In the genomic region with DNA sequence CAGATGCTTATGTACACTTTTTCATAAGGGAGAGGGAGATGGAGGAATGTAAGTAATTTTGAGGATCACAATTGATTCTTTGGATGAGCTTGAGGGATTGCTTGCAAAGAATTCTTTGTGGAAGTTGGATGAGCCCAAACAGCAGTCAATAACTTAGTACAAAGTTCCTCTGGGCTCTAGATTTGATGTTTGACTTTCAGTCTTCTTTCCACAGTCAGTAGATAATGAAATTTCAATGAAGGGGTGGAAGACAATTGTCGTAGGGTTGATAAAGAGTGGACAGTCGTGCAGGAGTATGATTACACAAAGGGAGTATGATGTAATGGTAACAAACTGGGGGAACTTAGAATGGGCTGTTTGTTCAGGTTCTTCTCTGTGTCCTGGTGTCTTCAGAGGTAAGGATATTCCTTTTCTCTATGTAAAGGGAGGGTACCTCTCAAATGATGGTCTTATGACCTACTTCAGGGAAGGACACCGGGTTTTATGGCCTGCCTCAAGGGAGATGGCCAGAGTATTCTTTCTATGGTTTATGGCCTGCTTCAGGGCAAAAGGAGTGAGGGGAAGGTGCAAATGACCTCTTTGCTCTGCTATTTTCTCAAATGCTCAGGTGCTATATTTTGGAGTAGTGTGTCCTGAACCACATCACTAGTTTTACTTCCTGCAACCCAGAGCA, we compare ENCODE assay signal across 26 cellular contexts. TPM values are rescaled to one million over a fixed set of nuclear protein-coding genes. Genes with fewer than 3 reads are reported as not detected.
DNase-seq lines count a peak whose midpoint lies in the region; ATAC-seq lines count a peak whose summit lies in the region.
"Had no signal": no experiment of that assay in that cellular context is flagged by ENCODE, and none has a peak within 500 bp of the region (broad histone marks: within the 10 kb centered on the region; RNA-seq: fewer than 3 reads in every experiment).

No MANE protein-coding gene starts in this region.

- no peaks in the 10 kb centered on the region for H3K36me3 Mint-ChIP-seq in CD4-positive, CD25-positive, alpha-beta regulatory T cell
- H3K36me3 Mint-ChIP-seq in activated CD8-positive, alpha-beta T cell treated with anti-CD3 and anti-CD28 coated beads, Interleukin-2, amount 10 ng/mL, durations not matched to agents 7 days and 5 days (ENCODE audit: low read depth): no peaks in the 10 kb centered on the region
- H3K36me3 Mint-ChIP-seq: mesothelial cell of epicardium had no signal

- H3K9me3 ChIP-seq in CD4-positive, CD25-positive, alpha-beta regulatory T cell (ENCODE audit: control insufficient read depth in 2 of 2, low read length in 2 of 2): no peaks in the 10 kb centered on the region
- H3K9me3 ChIP-seq: prostate gland, transverse colon had no signal

- POLR2A ChIA-PET in activated CD8-positive, alpha-beta T cell treated with anti-CD3 and anti-CD28 coated beads, Interleukin-2, amount 10 ng/mL, durations not matched to agents 7 days and 5 days (lab: Charles Lee): no interaction called here

- H3K9me3 Mint-ChIP-seq in CD4-positive, CD25-positive, alpha-beta regulatory T cell: no peaks in the 10 kb centered on the region
- H3K9me3 Mint-ChIP-seq in activated CD8-positive, alpha-beta T cell treated with anti-CD3 and anti-CD28 coated beads, Interleukin-2, amount 10 ng/mL, durations not matched to agents 7 days and 5 days (ENCODE audit: insufficient read depth): no peaks in the 10 kb centered on the region
- H3K9me3 Mint-ChIP-seq: mesothelial cell of epicardium; stimulated activated naive CD8-positive, alpha-beta T cell treated with anti-CD3 and anti-CD28 coated beads, Interleukin-15, amount 100 ng/mL, for 72 hours had no signal

- peak overlapping the region; percentile 58 to 85 (median 83) for H3K27ac Mint-ChIP-seq in CD4-positive, CD25-positive, alpha-beta regulatory T cell
- no peak overlapping the region for H3K27ac Mint-ChIP-seq in activated CD8-positive, alpha-beta T cell treated with anti-CD3 and anti-CD28 coated beads, Interleukin-2, amount 10 ng/mL, durations not matched to agents 7 days and 5 days
- H3K27ac Mint-ChIP-seq: mesothelial cell of epicardium; stimulated activated naive CD8-positive, alpha-beta T cell treated with anti-CD3 and anti-CD28 coated beads, Interleukin-15, amount 100 ng/mL, for 72 hours had no signal

- H3K27ac ChIP-seq in CD4-positive, CD25-positive, alpha-beta regulatory T cell (ENCODE audit: insufficient read depth, low read length, poor library complexity, severe bottlenecking): no peak overlapping the region
- H3K27ac ChIP-seq: RWPE1 had no signal

- peak overlapping the region in 3 of 4 donors; percentile 1 to 82 (median 73) for H3K4me3 Mint-ChIP-seq in CD4-positive, CD25-positive, alpha-beta regulatory T cell
- H3K4me3 Mint-ChIP-seq in activated CD8-positive, alpha-beta T cell treated with anti-CD3 and anti-CD28 coated beads, Interleukin-2, amount 10 ng/mL, durations not matched to agents 7 days and 5 days: peak overlapping the region; percentile 7
- H3K4me3 Mint-ChIP-seq: mesothelial cell of epicardium; stimulated activated naive CD8-positive, alpha-beta T cell treated with anti-CD3 and anti-CD28 coated beads, Interleukin-15, amount 100 ng/mL, for 72 hours had no signal

- no peak for DNase-seq in CD4-positive, CD25-positive, alpha-beta regulatory T cell
- DNase-seq in ELF-1 (ENCODE audit: low read depth, low spot score) (peak; percentile 60), left kidney (ENCODE audit: low read depth, low spot score) (peak; percentile 22), kidney tubule cell (ENCODE audit: low spot score) (no peak), NCI-H345 treated with DMSO at 0.1 percent for 48 hours (lab: John Stamatoyannopoulos, UW; ENCODE audit: unreplicated experiment) (no peak), Ammon's horn (ENCODE audit: low spot score) (no peak)
- DNase-seq in activated CD8-positive, alpha-beta T cell treated with anti-CD3 and anti-CD28 coated beads, Interleukin-2, amount 10 ng/mL, durations not matched to agents 7 days and 5 days: no peak
- DNase-seq: activated CD4-positive, alpha-beta T cell treated with anti-CD3 and anti-CD28 coated beads, Interleukin-2, amount 50 U/mL, for 1 hour; activated naive CD4-positive, alpha-beta T cell treated with Interleukin-2 at 50 U/mL for 16 hours; DMS79; effector CD8-positive, alpha-beta T cell; H7; Kasumi-1; left cardiac atrium; NCI-H1105 treated with DMSO at 0.1 percent for 48 hours; NCI-H510A treated with DMSO at 0.1 percent for 48 hours; small intestine; stimulated activated CD4-positive, alpha-beta T cell treated with anti-CD3 and anti-CD28 coated beads, Interleukin-2, amount 100 ng/mL, for 48 hours; stimulated activated naive CD8-positive, alpha-beta T cell treated with anti-CD3 and anti-CD28 coated beads, Interleukin-15, amount 100 ng/mL, for 72 hours; transverse colon had no signal

- peaks cover 6% of the 10 kb centered on the region for H3K27me3 Mint-ChIP-seq in CD4-positive, CD25-positive, alpha-beta regulatory T cell
- no peaks in the 10 kb centered on the region for H3K27me3 Mint-ChIP-seq in activated CD8-positive, alpha-beta T cell treated with anti-CD3 and anti-CD28 coated beads, Interleukin-2, amount 10 ng/mL, durations not matched to agents 7 days and 5 days (ENCODE audit: low read depth)
- H3K27me3 Mint-ChIP-seq: stimulated activated naive CD8-positive, alpha-beta T cell treated with anti-CD3 and anti-CD28 coated beads, Interleukin-15, amount 100 ng/mL, for 72 hours had no signal

- peaks cover 4 to 30% (median 15%) of the 10 kb centered on the region in 4 donors for H3K4me1 Mint-ChIP-seq in CD4-positive, CD25-positive, alpha-beta regulatory T cell
- peaks cover 17% of the 10 kb centered on the region for H3K4me1 Mint-ChIP-seq in activated CD8-positive, alpha-beta T cell treated with anti-CD3 and anti-CD28 coated beads, Interleukin-2, amount 10 ng/mL, durations not matched to agents 7 days and 5 days (ENCODE audit: low read depth)

- no peaks in the 10 kb centered on the region for H3K36me3 ChIP-seq in CD4-positive, CD25-positive, alpha-beta regulatory T cell (ENCODE audit: control insufficient read depth, insufficient read depth, low read length)
- H3K36me3 ChIP-seq: prostate gland, transverse colon had no signal

- H3K27me3 ChIP-seq in CD4-positive, CD25-positive, alpha-beta regulatory T cell (ENCODE audit: control insufficient read depth, insufficient read depth, low read length): no peaks in the 10 kb centered on the region
- H3K27me3 ChIP-seq: transverse colon had no signal

- CTCF ChIA-PET in activated CD8-positive, alpha-beta T cell treated with anti-CD3 and anti-CD28 coated beads, Interleukin-2, amount 10 ng/mL, durations not matched to agents 7 days and 5 days (lab: Charles Lee): interaction anchor here (0.5 to 1.5 kb wide), 4 partner anchors 20 to 202 kb away, joined by 3 to 5 read pairs (median 4); a partner anchor contains a TSS

- no peak for ATAC-seq in CD4-positive, CD25-positive, alpha-beta regulatory T cell (ENCODE audit: low read depth in 2 of 2)
- ATAC-seq in activated CD8-positive, alpha-beta T cell treated with anti-CD3 and anti-CD28 coated beads, Interleukin-2, amount 10 ng/mL, durations not matched to agents 7 days and 5 days: no peak
- no peak for ATAC-seq in GM18870 (IDR thresholded peaks at IDR 0.05; ENCODE audit: unreplicated experiment)
- ATAC-seq: esophagus mucosa; left cardiac atrium; stimulated activated naive CD8-positive, alpha-beta T cell treated with anti-CD3 and anti-CD28 coated beads, Interleukin-15, amount 100 ng/mL, for 72 hours had no signal

- peaks cover 18% of the 10 kb centered on the region for H3K4me1 ChIP-seq in CD4-positive, CD25-positive, alpha-beta regulatory T cell (ENCODE audit: control insufficient read depth, insufficient read depth, low read length, poor library complexity, severe bottlenecking)
- H3K4me1 ChIP-seq: prostate gland had no signal

- H3K4me3 ChIP-seq in CD4-positive, CD25-positive, alpha-beta regulatory T cell (ENCODE audit: low read depth, low read length): no peak overlapping the region
- H3K4me3 ChIP-seq: prostate gland, transverse colon had no signal

RNA-seq across cellular contexts. Expression of a gene that starts 1.7 kb away (rescaled TPM):
- 16.3 TPM for total RNA-seq in CD4-positive, CD25-positive, alpha-beta regulatory T cell
- 10 to 100 TPM; 10.0 to 18.7 (median 12.5) TPM for polyA plus RNA-seq in CD4-positive, CD25-positive, alpha-beta regulatory T cell
- 10 to 100 TPM; 10.3 to 14.0 TPM for total RNA-seq in activated CD8-positive, alpha-beta T cell treated with anti-CD3 and anti-CD28 coated beads, Interleukin-2, amount 10 ng/mL, durations not matched to agents 7 days and 5 days

RNA-seq across cellular contexts. Expression of a gene that starts 30.7 kb away (rescaled TPM):
- 22.9 TPM for total RNA-seq in CD4-positive, CD25-positive, alpha-beta regulatory T cell
- 10 to 100 TPM; 66.8 to 99.3 (median 84.0) TPM for polyA plus RNA-seq in CD4-positive, CD25-positive, alpha-beta regulatory T cell
- total RNA-seq in activated CD8-positive, alpha-beta T cell treated with anti-CD3 and anti-CD28 coated beads, Interleukin-2, amount 10 ng/mL, durations not matched to agents 7 days and 5 days: 10 to 100 TPM; 69.7 to 72.1 TPM

RNA-seq across cellular contexts. Expression of a gene that starts 31.0 kb away (rescaled TPM):
- total RNA-seq in CD4-positive, CD25-positive, alpha-beta regulatory T cell: 35.8 TPM
- 10 to 100 TPM; 23.8 to 37.8 (median 25.8) TPM for polyA plus RNA-seq in CD4-positive, CD25-positive, alpha-beta regulatory T cell
- 10 to 100 TPM; 17.5 to 18.6 TPM for total RNA-seq in activated CD8-positive, alpha-beta T cell treated with anti-CD3 and anti-CD28 coated beads, Interleukin-2, amount 10 ng/mL, durations not matched to agents 7 days and 5 days

RNA-seq across cellular contexts. Expression of a gene that starts 49.3 kb away (rescaled TPM):
- 2.4 TPM for total RNA-seq in CD4-positive, CD25-positive, alpha-beta regulatory T cell
- 1 to 10 TPM; 2.5 to 6.7 (median 3.7) TPM for polyA plus RNA-seq in CD4-positive, CD25-positive, alpha-beta regulatory T cell
- total RNA-seq in activated CD8-positive, alpha-beta T cell treated with anti-CD3 and anti-CD28 coated beads, Interleukin-2, amount 10 ng/mL, durations not matched to agents 7 days and 5 days: 1 to 10 TPM; 2.8 to 2.9 TPM
- polyA plus RNA-seq: neural cell had no signal

Comparison
In these comparisons a context has a peak if more than half of its experiments do, and no peak if none do; other contexts are left out.
1. DNase-seq: peak in ELF-1 (single experiment) and left kidney (single experiment); none in CD4-positive, CD25-positive, alpha-beta regulatory T cell (0 of 3), activated CD8-positive, alpha-beta T cell treated with anti-CD3 and anti-CD28 coated beads, Interleukin-2, amount 10 ng/mL, durations not matched to agents 7 days and 5 days (single experiment), kidney tubule cell (single experiment), NCI-H345 treated with DMSO at 0.1 percent for 48 hours (single experiment) and Ammon's horn (single experiment).